ENCODE assay signal across 8 cellular contexts in the genomic region with DNA sequence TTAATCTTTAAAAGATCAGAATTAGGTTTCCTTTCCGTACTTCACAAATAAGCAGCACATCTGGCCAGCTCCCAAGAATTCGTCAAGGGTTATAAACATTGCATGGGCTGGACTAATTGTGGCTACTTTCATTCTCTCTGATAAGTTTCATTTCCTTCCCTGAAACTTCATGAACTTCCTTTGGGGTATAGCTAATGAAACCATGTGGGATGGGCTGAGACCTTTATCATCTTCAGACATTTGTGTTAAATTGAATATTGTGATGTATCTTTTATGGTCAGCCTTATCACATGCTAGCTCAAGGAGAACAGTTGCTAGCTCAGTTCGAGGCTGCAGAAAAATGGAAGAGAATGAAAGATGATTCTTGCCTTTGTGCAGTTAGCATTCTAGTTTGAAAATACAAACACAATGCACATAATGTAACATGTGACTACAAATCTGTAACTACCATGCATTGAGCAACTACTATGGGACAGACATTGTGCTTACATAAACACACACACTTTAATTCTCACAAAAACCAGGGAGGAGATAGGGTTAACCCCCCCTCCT. TPM values are rescaled to one million over a fixed set of nuclear protein-coding genes. Genes with fewer than 3 reads are reported as not detected.
DNase-seq lines count a peak whose midpoint lies in the region; ATAC-seq and TF ChIP-seq lines count a peak whose summit lies in the region.

No MANE protein-coding gene starts in this region.

- POLR2A ChIA-PET in CD8-positive, alpha-beta T cell (lab: Charles Lee), result no interaction called here

- no peaks in the 10 kb centered on the region for H3K9me3 Mint-ChIP-seq in CD8-positive, alpha-beta T cell

- intact Hi-C loops in CD8-positive, alpha-beta T cell (cut with DNase I, micrococcal nuclease), result loop anchor here in 1 of 2 experiments (5.0 kb wide), 2 partner anchors 86 to 1471 kb away; a partner anchor contains a TSS

- H3K4me3 Mint-ChIP-seq in CD8-positive, alpha-beta T cell, result peak overlapping the region; percentile 80

- no peaks in the 10 kb centered on the region for H3K36me3 ChIP-seq in CD8-positive, alpha-beta T cell (ENCODE audit: insufficient read depth, low read length)
- no peaks in the 10 kb centered on the region for H3K36me3 ChIP-seq in endocrine pancreas (ENCODE audit: control insufficient read depth, insufficient read depth, low read length)

- TF ChIP-seq CTCF in CD8-positive, alpha-beta T cell (IDR thresholded peaks at IDR 0.05), result no peak

- DNase-seq in CD8-positive, alpha-beta T cell, result no peak
- DNase-seq in NAMALWA (ENCODE audit: low spot score) (peak; percentile 39), pulmonary artery endothelial cell (ENCODE audit: low read depth, low spot score) (peak; percentile 26)
- DNase-seq in stimulated activated CD4-positive, alpha-beta T cell treated with anti-CD3 and anti-CD28 coated beads, Interleukin-12 subunit alpha, Interleukin-12 subunit beta, amount 100 ng/mL, for 4 hours, result no peak
- DNase-seq in activated CD8-positive, alpha-beta memory T cell treated with anti-CD3 and anti-CD28 coated beads for 24 hours, result no peak

- no peak overlapping the region for H3K9ac ChIP-seq in endocrine pancreas (ENCODE audit: control insufficient read depth, insufficient read depth, low read length)

- H3K4me1 ChIP-seq in CD8-positive, alpha-beta T cell (ENCODE audit: insufficient read depth, low read length), result peaks cover 8% of the 10 kb centered on the region
- peaks cover 3% of the 10 kb centered on the region for H3K4me1 ChIP-seq in endocrine pancreas (ENCODE audit: control insufficient read depth, insufficient read depth, low read length)

- CTCF ChIA-PET in CD8-positive, alpha-beta T cell (lab: Charles Lee), result interaction anchor here (1.3 kb wide), 1 partner anchor 9 kb away, joined by 3 read pairs; no protein-coding TSS in a partner anchor

- peaks cover 22% of the 10 kb centered on the region for H3K4me1 Mint-ChIP-seq in CD8-positive, alpha-beta T cell (ENCODE audit: low read depth)

- no peaks in the 10 kb centered on the region for H3K9me3 ChIP-seq in CD8-positive, alpha-beta T cell (ENCODE audit: low read length)
- no peaks in the 10 kb centered on the region for H3K9me3 ChIP-seq in endocrine pancreas (ENCODE audit: control insufficient read depth, low read length)

- H3K36me3 Mint-ChIP-seq in CD8-positive, alpha-beta T cell, result no peaks in the 10 kb centered on the region

- no peaks in the 10 kb centered on the region for H3K27me3 ChIP-seq in CD8-positive, alpha-beta T cell (ENCODE audit: insufficient read depth, low read length)
- H3K27me3 ChIP-seq in endocrine pancreas (ENCODE audit: control insufficient read depth, insufficient read depth, low read length), result no peaks in the 10 kb centered on the region

- peaks cover 21% of the 10 kb centered on the region for H3K27me3 Mint-ChIP-seq in CD8-positive, alpha-beta T cell (ENCODE audit: low read depth)

- no peak overlapping the region for H3K27ac ChIP-seq in CD8-positive, alpha-beta T cell (ENCODE audit: low read depth, low read length)

- H3K27ac Mint-ChIP-seq in CD8-positive, alpha-beta T cell, result no peak overlapping the region

- H3K4me3 ChIP-seq in CD8-positive, alpha-beta T cell (ENCODE audit: low read depth, low read length), result no peak overlapping the region
- peak overlapping the region; percentile 47 for H3K4me3 ChIP-seq in endocrine pancreas (ENCODE audit: control insufficient read depth, insufficient read depth, low read length)

- no peak for ATAC-seq in CD8-positive, alpha-beta T cell
- peak; percentile 46 for ATAC-seq in GM21423 (IDR thresholded peaks at IDR 0.05; ENCODE audit: unreplicated experiment)
- no peak for ATAC-seq in HG03520 (IDR thresholded peaks at IDR 0.05; ENCODE audit: unreplicated experiment)

RNA-seq across cellular contexts. Expression of a gene that starts 1.7 kb away (rescaled TPM):
- total RNA-seq in CD8-positive, alpha-beta T cell, result under 1 TPM; 0.41 to 0.86 TPM
- total RNA-seq in pulmonary artery endothelial cell, result 32.3 and 36.5 TPM in 2 replicates

Comparison
In these comparisons a context has a peak if more than half of its experiments do, and no peak if none do; other contexts are left out.
1. DNase-seq: peak in NAMALWA (single experiment) and pulmonary artery endothelial cell (single experiment); none in CD8-positive, alpha-beta T cell (0 of 7), stimulated activated CD4-positive, alpha-beta T cell treated with anti-CD3 and anti-CD28 coated beads, Interleukin-12 subunit alpha, Interleukin-12 subunit beta, amount 100 ng/mL, for 4 hours (single experiment) and activated CD8-positive, alpha-beta memory T cell treated with anti-CD3 and anti-CD28 coated beads for 24 hours (single experiment).
2. RNA of a gene that starts 1.7 kb away (total RNA-seq): 32.3 to 36.5 TPM in pulmonary artery endothelial cell; 0.41 to 0.86 TPM in CD8-positive, alpha-beta T cell; every median in the first group is over 10 times any median in the second.